Comparison of ENCODE assay signal across 8 cellular contexts in genomic region chr19:17512574-17512939, GRCh38. TPM values are rescaled to one million over a fixed set of nuclear protein-coding genes. Genes with fewer than 3 reads are reported as not detected.
DNase-seq lines count a peak whose midpoint lies in the region; ATAC-seq and TF ChIP-seq lines count a peak whose summit lies in the region.

No MANE protein-coding gene starts in this region.

- H3K4me1 ChIP-seq in RWPE2 (ENCODE audit: insufficient read depth, poor library complexity, severe bottlenecking) = peaks cover 18% of the 10 kb centered on the region
- peaks cover 17 to 53% (median 45%) of the 10 kb centered on the region in 4 donors for H3K4me1 ChIP-seq in esophagus muscularis mucosa
- peaks cover 20% of the 10 kb centered on the region for H3K4me1 ChIP-seq in psoas muscle

- H3K36me3 ChIP-seq in RWPE2 (ENCODE audit: low read depth) (peaks cover 34% of the 10 kb centered on the region), esophagus muscularis mucosa (peaks cover 12 to 24% (median 18%) of the 10 kb centered on the region in 4 donors), psoas muscle (ENCODE audit: insufficient read depth in 1 of 2, low read depth in 1 of 2) (peaks cover 0 to 15% of the 10 kb centered on the region in 2 donors)

- no peak for TF ChIP-seq POLR2A in esophagus muscularis mucosa (IDR thresholded peaks at IDR 0.05; ENCODE audit: low read depth)

- no peak for TF ChIP-seq EP300 in esophagus muscularis mucosa (IDR thresholded peaks at IDR 0.05)

- DNase-seq in RWPE2 (ENCODE audit: low spot score) (no peak), esophagus muscularis mucosa (ENCODE audit: extremely low spot score) (no peak), psoas muscle (no peak), activated gamma-delta T cell treated with Interleukin-2 at 50 U/mL for 16 hours (no peak), amniotic stem cell (lab: John Stamatoyannopoulos, UW) (no peak)

- H3K4me3 ChIP-seq in RWPE2 (ENCODE audit: severe bottlenecking) (peak overlapping the region; percentile 64), esophagus muscularis mucosa (peak overlapping the region; percentile 74 to 99 (median 94)), psoas muscle (peak overlapping the region; percentile 95)

- ATAC-seq in GM18907 (IDR thresholded peaks at IDR 0.05; ENCODE audit: unreplicated experiment) = peak; percentile 2
- ATAC-seq in RWPE2 (ENCODE audit: low read depth) = no peak
- no peak for ATAC-seq in psoas muscle
- ATAC-seq in GM19467 (IDR thresholded peaks at IDR 0.05; ENCODE audit: unreplicated experiment) = no peak
- ATAC-seq in esophagus mucosa = no peak

- H3K27ac ChIP-seq in RWPE2 (ENCODE audit: poor library complexity, severe bottlenecking) = peak overlapping the region; percentile 94
- H3K27ac ChIP-seq in esophagus muscularis mucosa (replicated peaks in 1 of 4) = peak overlapping the region; percentile 98 to 100 (median 99)
- peak overlapping the region; percentile 100 for H3K27ac ChIP-seq in psoas muscle

- H3K9me3 ChIP-seq in RWPE2 (ENCODE audit: severe bottlenecking) = peaks cover 2% of the 10 kb centered on the region
- H3K9me3 ChIP-seq in esophagus muscularis mucosa = peaks cover 0 to 6% (median 2%) of the 10 kb centered on the region in 4 donors
- peaks cover 3% of the 10 kb centered on the region for H3K9me3 ChIP-seq in psoas muscle

- 55% methylated on average over 9 of the region's 9 CpGs for WGBS in esophagus muscularis mucosa
- WGBS in psoas muscle, 3 donors = 51 to 61% (median 55%) methylated on average over 9 of the region's 9 CpGs

- H3K27me3 ChIP-seq in RWPE2 (ENCODE audit: insufficient read depth, poor library complexity, severe bottlenecking) = no peaks in the 10 kb centered on the region
- H3K27me3 ChIP-seq in esophagus muscularis mucosa = peaks cover 0 to 4% (median 0%) of the 10 kb centered on the region in 4 donors
- H3K27me3 ChIP-seq in psoas muscle (ENCODE audit: insufficient read depth in 3 of 3, low read length in 2 of 3) = no peaks in the 10 kb centered on the region

- intact Hi-C loops in esophagus muscularis mucosa (cut with DNase I) = no loop called here
- intact Hi-C loops in psoas muscle (cut with DNase I) = loop anchor here (2.0 to 5.0 kb wide), 2 partner anchors 40 to 44 kb away; no protein-coding TSS in a partner anchor

- TF ChIP-seq CTCF in RWPE2 (IDR thresholded peaks at IDR 0.05; ENCODE audit: poor library complexity, severe bottlenecking) = no peak
- no peak for TF ChIP-seq CTCF in esophagus muscularis mucosa (IDR thresholded peaks at IDR 0.05)
- TF ChIP-seq CTCF in psoas muscle (IDR thresholded peaks at IDR 0.05) = no peak

RNA-seq across cellular contexts. Expression of gene PGLS, which starts 1.1 kb away (rescaled TPM):
- total RNA-seq in esophagus muscularis mucosa (10 to 100 TPM; 39.0 to 75.5 (median 49.9) TPM), psoas muscle (10 to 100 TPM; 14.8 to 17.3 (median 16.3) TPM), esophagus mucosa (104 TPM)
- 10 to 100 TPM; 11.7 to 53.5 (median 18.3) TPM for polyA plus RNA-seq in psoas muscle

RNA-seq across cellular contexts. Expression of gene SLC27A1, which starts 42.2 kb away (rescaled TPM):
- total RNA-seq in esophagus muscularis mucosa = 10 to 100 TPM; 15.9 to 26.1 (median 19.4) TPM
- 10 to 100 TPM; 18.4 to 40.1 (median 27.9) TPM for total RNA-seq in psoas muscle
- 10 to 100 TPM; 11.8 to 30.6 (median 24.1) TPM for polyA plus RNA-seq in psoas muscle
- total RNA-seq in esophagus mucosa = 4.1 TPM

RNA-seq across cellular contexts. Expression of gene COLGALT1, which starts 42.9 kb away (rescaled TPM):
- total RNA-seq in esophagus muscularis mucosa = 10 to 100 TPM; 54.2 to 92.6 (median 61.5) TPM
- 10 to 100 TPM; 19.8 to 27.7 (median 23.3) TPM for total RNA-seq in psoas muscle
- 10 to 100 TPM; 15.3 to 34.8 (median 21.4) TPM for polyA plus RNA-seq in psoas muscle
- 28.5 TPM for total RNA-seq in esophagus mucosa

RNA-seq across cellular contexts. Expression of gene NXNL1, which starts 51.8 kb away (rescaled TPM):
- total RNA-seq in esophagus muscularis mucosa (not detected), psoas muscle (1 to 10 TPM in 1 of 4 donors, under 1 TPM in 3; 0.43 to 1.0 (median 0.72) TPM), esophagus mucosa (not detected)
- polyA plus RNA-seq in psoas muscle = under 1 TPM in 2 of 3 donors, not detected in 1; 0.14 to 0.64 TPM
